In the genomic region with DNA sequence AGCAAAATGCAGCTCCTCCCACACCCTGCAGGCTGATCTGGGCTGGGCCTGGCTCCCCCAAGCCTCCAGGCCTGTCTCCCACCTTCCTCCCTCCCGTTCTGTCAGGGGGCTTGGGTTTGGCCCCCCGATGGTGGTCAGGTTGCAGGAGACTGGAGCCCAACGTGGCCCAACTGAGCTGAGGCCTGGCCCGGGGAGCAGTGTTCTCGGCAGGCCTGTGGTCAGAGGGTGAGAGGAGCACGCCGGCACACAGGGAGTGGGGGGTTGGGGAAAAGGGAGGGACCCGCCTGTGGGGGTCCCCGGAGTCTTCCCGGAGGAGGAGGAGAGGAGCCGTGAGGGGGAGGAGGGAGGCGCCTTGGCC, we compare ENCODE assay signal across 1 cellular context.
TF ChIP-seq lines count a peak whose summit lies in the region.

No MANE protein-coding gene starts in this region.

TF ChIP-seq in HepG2, 621 proteins besides CTCF, POLR2A, EP300 and RAD21:
- TF ChIP-seq ZNF674 (CRISPR knock-in tag; IDR thresholded peaks at IDR 0.05; ENCODE audit: low read depth) = no peak
- TF ChIP-seq ZFP1 (CRISPR knock-in tag; IDR thresholded peaks at IDR 0.05) = no peak
- TF ChIP-seq RXRA (CRISPR knock-in tag; IDR thresholded peaks at IDR 0.05) = no peak
